In genomic region chr9:132987021-132987620, GRCh38 we compare ENCODE assay signal across 28 cellular contexts. TPM values are rescaled to one million over a fixed set of nuclear protein-coding genes. Genes with fewer than 3 reads are reported as not detected.
DNase-seq lines count a peak whose midpoint lies in the region; ATAC-seq, FAIRE-seq and TF ChIP-seq lines count a peak whose summit lies in the region.
"Had no signal": no experiment of that assay in that cellular context is flagged by ENCODE, and none has a peak within 500 bp of the region (broad histone marks: within the 10 kb centered on the region; RNA-seq: fewer than 3 reads in every experiment).

No MANE protein-coding gene starts in this region.

- peaks cover 54 to 63% of the 10 kb centered on the region in 2 donors for H3K4me1 Mint-ChIP-seq in natural killer cell
- peaks cover 23 to 43% of the 10 kb centered on the region in 2 donors for H3K4me1 Mint-ChIP-seq in natural killer cell treated with Interleukin-12 subunit alpha and Interleukin-12 subunit beta and Interleukin-15 and Interleukin-18, amount 100 ng/mL, for 72 hours (ENCODE audit: low read depth in 2 of 2)
- H3K4me1 Mint-ChIP-seq: CD4-positive, alpha-beta memory T cell had no signal

- H3K27ac Mint-ChIP-seq in natural killer cell: peak overlapping the region; percentile 45 to 75
- no peak overlapping the region for H3K27ac Mint-ChIP-seq in natural killer cell treated with Interleukin-12 subunit alpha and Interleukin-12 subunit beta and Interleukin-15 and Interleukin-18, amount 100 ng/mL, for 72 hours
- H3K27ac Mint-ChIP-seq: CD4-positive, alpha-beta memory T cell had no signal

- no peaks in the 10 kb centered on the region for H3K9me3 ChIP-seq in K562 (replicated peaks; ENCODE audit: control insufficient read depth, insufficient read depth, low read depth, low read length)

- no peak for TF ChIP-seq POLR2A in K562 (conservative IDR thresholded peaks at IDR 0.05)

- WGBS in K562 (ENCODE audit: insufficient coverage, low coverage, missing lambda C conversion rate): 65% methylated on average over 7 of the region's 16 CpGs

- peaks cover 79% of the 10 kb centered on the region for H3K36me3 ChIP-seq in K562 (ENCODE audit: control insufficient read depth, insufficient read depth, low read length)

- H3K9me3 Mint-ChIP-seq in natural killer cell: no peaks in the 10 kb centered on the region
- H3K9me3 Mint-ChIP-seq in natural killer cell treated with Interleukin-12 subunit alpha and Interleukin-12 subunit beta and Interleukin-15 and Interleukin-18, amount 100 ng/mL, for 72 hours: no peaks in the 10 kb centered on the region

- H3K27me3 ChIP-seq in K562 (ENCODE audit: control insufficient read depth in 2 of 2, insufficient read depth in 2 of 2, low read length in 2 of 2) (no peaks in the 10 kb centered on the region), foreskin keratinocyte (peaks cover 46% of the 10 kb centered on the region)

- no peaks in the 10 kb centered on the region for H3K36me3 Mint-ChIP-seq in natural killer cell
- no peaks in the 10 kb centered on the region for H3K36me3 Mint-ChIP-seq in natural killer cell treated with Interleukin-12 subunit alpha and Interleukin-12 subunit beta and Interleukin-15 and Interleukin-18, amount 100 ng/mL, for 72 hours
- H3K36me3 Mint-ChIP-seq: CD4-positive, alpha-beta memory T cell had no signal

- no peak for FAIRE-seq in K562 (lab: Jason Lieb, UNC)
- FAIRE-seq: A204.1, GM12891, H54, RCC 7860 had no signal

- no peak for TF ChIP-seq CTCF in natural killer cell (IDR thresholded peaks at IDR 0.05)
- TF ChIP-seq CTCF in K562 (IDR thresholded peaks at IDR 0.05 in 2 of 3, conservative IDR thresholded peaks at IDR 0.05 in 1 of 3; ENCODE audit: insufficient read depth in 2 of 3, low read depth in 1 of 3, low read length in 3 of 3): no peak
- TF ChIP-seq CTCF in foreskin keratinocyte (conservative IDR thresholded peaks at IDR 0.05): no peak

- H2AFZ ChIP-seq in K562 (ENCODE audit: low read depth, low read length): no peak overlapping the region

- H3K9ac ChIP-seq in K562 (ENCODE audit: insufficient read depth in 1 of 2, low read depth in 2 of 2, low read length in 2 of 2): 0 out of 4 replicates have a peak overlapping the region, but pooled peaks of 1 of the 2 experiments have one; percentile 20

- no peak overlapping the region for H3K4me3 ChIP-seq in K562
- H3K4me3 ChIP-seq: SK-N-MC had no signal

- ATAC-seq in natural killer cell: no peak
- no peak for ATAC-seq in natural killer cell treated with Interleukin-12 subunit alpha and Interleukin-12 subunit beta and Interleukin-15 and Interleukin-18, amount 100 ng/mL, for 72 hours
- ATAC-seq in K562: no peak
- peak; percentile 6 for ATAC-seq in foreskin keratinocyte
- no peak for ATAC-seq in HG03432 (IDR thresholded peaks at IDR 0.05; ENCODE audit: unreplicated experiment)
- ATAC-seq in HG03342 (IDR thresholded peaks at IDR 0.05; ENCODE audit: unreplicated experiment): no peak
- no peak for ATAC-seq in GM19455 (IDR thresholded peaks at IDR 0.05; ENCODE audit: unreplicated experiment)

- DNase-seq in natural killer cell (no peak), K562 (ENCODE audit: extremely low read depth in 1 of 4, low spot score in 3 of 4) (no peak), foreskin keratinocyte (no peak), hippocampal formation (lab: John Stamatoyannopoulos, UW) (no peak)
- DNase-seq in natural killer cell treated with Interleukin-12 subunit alpha and Interleukin-12 subunit beta and Interleukin-15 and Interleukin-18, amount 100 ng/mL, for 72 hours (ENCODE audit: low spot score): no peak
- DNase-seq: C1 segment of cervical spinal cord; CD4-positive, alpha-beta memory T cell; COR-L47; DMS53; GDM1; Kasumi-1; NCI-H1105 treated with DMSO at 0.1 percent for 48 hours; NCI-H146; NCI-H1930; NCI-H2107; NCI-H446; NCI-H524 treated with DMSO at 0.1 percent for 48 hours; NCI-H774; SIG-M5 had no signal

- H3K27me3 Mint-ChIP-seq in natural killer cell (ENCODE audit: low read depth in 2 of 2): no peaks in the 10 kb centered on the region
- H3K27me3 Mint-ChIP-seq in natural killer cell treated with Interleukin-12 subunit alpha and Interleukin-12 subunit beta and Interleukin-15 and Interleukin-18, amount 100 ng/mL, for 72 hours: no peaks in the 10 kb centered on the region

- intact Hi-C loops in natural killer cell (cut with micrococcal nuclease) (no loop called here), K562 (cut with micrococcal nuclease) (no loop called here)

- H3K4me2 ChIP-seq in K562 (ENCODE audit: insufficient read depth, low read length): no peak overlapping the region

- H3K9me1 ChIP-seq in K562 (ENCODE audit: control insufficient read depth, insufficient read depth, low read length): peaks cover 4% of the 10 kb centered on the region

- no peaks in the 10 kb centered on the region for H4K20me1 ChIP-seq in K562 (replicated peaks; ENCODE audit: control insufficient read depth, insufficient read depth, low read length)

- H3K27ac ChIP-seq in K562 (ENCODE audit: extremely low read depth, low read depth, low read length): no peak overlapping the region
- H3K27ac ChIP-seq in foreskin keratinocyte: no peak overlapping the region
- H3K27ac ChIP-seq: SK-N-MC had no signal

- no peak for TF ChIP-seq RAD21 in K562 (CRISPR knock-in tag; conservative IDR thresholded peaks at IDR 0.05 in 1 of 2, IDR thresholded peaks at IDR 0.05 in 1 of 2)

- no peak for TF ChIP-seq EP300 in K562 (IDR thresholded peaks at IDR 0.05; ENCODE audit: low read length)

- no peak overlapping the region for H3K4me3 Mint-ChIP-seq in natural killer cell
- no peak overlapping the region for H3K4me3 Mint-ChIP-seq in natural killer cell treated with Interleukin-12 subunit alpha and Interleukin-12 subunit beta and Interleukin-15 and Interleukin-18, amount 100 ng/mL, for 72 hours
- H3K4me3 Mint-ChIP-seq: CD4-positive, alpha-beta memory T cell had no signal

- in situ Hi-C loops in K562 (cut with MboI): no loop called here

- no TSS peak for BruUV-seq in K562 (replicated peaks; lab: Mats Ljungman, UMichigan)

- peaks cover 53% of the 10 kb centered on the region for H3K79me2 ChIP-seq in K562 (ENCODE audit: control insufficient read depth, insufficient read depth, low read length)

- peaks cover 42 to 82% of the 10 kb centered on the region in 2 experiments for H3K4me1 ChIP-seq in K562 (replicated peaks in 1 of 2; ENCODE audit: control insufficient read depth in 2 of 2, insufficient read depth in 2 of 2, low read length in 2 of 2)
- no peaks in the 10 kb centered on the region for H3K4me1 ChIP-seq in foreskin keratinocyte

- CTCF ChIA-PET in K562 (lab: Yijun Ruan, JAX; ENCODE audit: low intra/inter-chr PET ratio): no interaction called here

- POLR2A ChIA-PET in K562 (lab: Yijun Ruan, JAX): no interaction called here

RNA-seq across cellular contexts. Expression of gene GFI1B, which starts 8.6 kb away (rescaled TPM):
- 1 to 10 TPM in 2 of 3 donors, under 1 TPM in 1; 0.41 to 3.3 (median 2.8) TPM for total RNA-seq in natural killer cell
- total RNA-seq in natural killer cell treated with Interleukin-12 subunit alpha and Interleukin-12 subunit beta and Interleukin-15 and Interleukin-18, amount 100 ng/mL, for 72 hours: under 1 TPM in 1 of 2 donors, not detected in 1; 0.45 TPM
- total RNA-seq in K562 (2011; cell fraction: chromatin; rRNA removed; ENCODE audit: low replicate concordance): 11.1 and 39.0 TPM in 2 replicates
- 28.2 and 30.4 TPM in 2 replicates for total RNA-seq in K562 (2011; cell fraction: nucleolus; rRNA removed)
- total RNA-seq in K562 (2011; cell fraction: nucleoplasm; rRNA removed): 20.0 and 26.4 TPM in 2 replicates
- total RNA-seq in K562 (2014; rRNA removed): 40.3 and 62.9 TPM in 2 replicates
- 17.5 and 20.1 TPM in 2 replicates for total RNA-seq in K562 (2014; rRNA removed; fragmentation: Illumina TruSeq; extraction: Trizol)
- total RNA-seq in K562 (2015; rRNA removed; fragmentation: Illumina TruSeq; extraction: Trizol): 34.5 and 34.6 TPM in 2 replicates
- total RNA-seq in K562 (2021): 73.4 and 75.7 TPM in 2 replicates
- 34.4 and 57.7 TPM in 2 replicates for polyA plus RNA-seq in K562 (2011; rRNA removed)
- 53.6 and 133 TPM in 2 replicates for polyA plus RNA-seq in K562 (2011; cell fraction: cytosol; rRNA removed)
- 64.3 and 118 TPM in 2 replicates for polyA plus RNA-seq in K562 (2011; cell fraction: nucleus; rRNA removed)
- polyA plus RNA-seq in K562 (2012): 64.2 and 77.5 TPM in 2 replicates
- 51.8 and 73.3 TPM in 2 replicates for polyA plus RNA-seq in K562 (2014; fragmentation: Illumina TruSeq; extraction: Trizol)
- polyA plus RNA-seq in K562 (2014; fragmentation: Nextera tagmentation; extraction: Ambion mirVana): 10 to 100 TPM in 1 of 2 experiments, 1 to 10 TPM in 1; 8.0 to 19.1 TPM
- polyA plus RNA-seq in K562 (2014; rRNA removed): 47.2 and 50.1 TPM in 2 replicates
- 16.7 and 22.0 TPM in 2 replicates for polyA minus RNA-seq in K562 (2011; rRNA and poly(A)+ RNA removed)
- 47.9 and 57.4 TPM in 2 replicates for polyA minus RNA-seq in K562 (2011; cell fraction: cytosol; rRNA and poly(A)+ RNA removed)
- 20.3 and 22.1 TPM in 2 replicates for polyA minus RNA-seq in K562 (2011; cell fraction: nucleus; rRNA and poly(A)+ RNA removed)
- not detected in 2 replicates for total RNA-seq in foreskin keratinocyte
- not detected in 2 replicates for polyA plus RNA-seq in foreskin keratinocyte
- total RNA-seq: CD4-positive, alpha-beta memory T cell; MCF 10A had no signal
- polyA plus RNA-seq: CD4-positive, alpha-beta memory T cell had no signal

RNA-seq across cellular contexts. Expression of gene TSC1, which starts 42.7 kb away (rescaled TPM):
- total RNA-seq in natural killer cell (10 to 100 TPM; 58.0 to 73.5 (median 63.3) TPM), K562 (2014; rRNA removed) (6.9 and 12.8 TPM in 2 replicates), K562 (2014; rRNA removed; fragmentation: Illumina TruSeq; extraction: Trizol) (17.6 and 18.6 TPM in 2 replicates), K562 (2015; rRNA removed; fragmentation: Illumina TruSeq; extraction: Trizol) (19.8 and 20.5 TPM in 2 replicates), K562 (2021) (21.1 and 22.8 TPM in 2 replicates), foreskin keratinocyte (20.9 and 22.7 TPM in 2 replicates)
- total RNA-seq in natural killer cell treated with Interleukin-12 subunit alpha and Interleukin-12 subunit beta and Interleukin-15 and Interleukin-18, amount 100 ng/mL, for 72 hours: 10 to 100 TPM; 37.8 to 45.7 TPM
- 176 and 239 TPM in 2 replicates for total RNA-seq in K562 (2011; cell fraction: chromatin; rRNA removed; ENCODE audit: low replicate concordance)
- 81.0 and 95.1 TPM in 2 replicates for total RNA-seq in K562 (2011; cell fraction: nucleolus; rRNA removed)
- 122 and 132 TPM in 2 replicates for total RNA-seq in K562 (2011; cell fraction: nucleoplasm; rRNA removed)
- polyA plus RNA-seq in K562 (2011; rRNA removed) (37.6 and 40.1 TPM in 2 replicates), K562 (2014; fragmentation: Illumina TruSeq; extraction: Trizol) (16.9 and 19.4 TPM in 2 replicates), K562 (2014; fragmentation: Nextera tagmentation; extraction: Ambion mirVana) (10 to 100 TPM in 1 of 2 experiments, 1 to 10 TPM in 1; 8.0 to 10.6 TPM), K562 (2014; rRNA removed) (9.7 and 11.5 TPM in 2 replicates), foreskin keratinocyte (6.7 and 6.9 TPM in 2 replicates)
- polyA plus RNA-seq in K562 (2011; cell fraction: cytosol; rRNA removed): 21.4 and 26.3 TPM in 2 replicates
- 149 and 159 TPM in 2 replicates for polyA plus RNA-seq in K562 (2011; cell fraction: nucleus; rRNA removed)
- polyA plus RNA-seq in K562 (2012): 15.2 and 16.8 TPM in 2 replicates
- 75.4 and 94.9 TPM in 2 replicates for polyA minus RNA-seq in K562 (2011; rRNA and poly(A)+ RNA removed)
- 14.1 and 20.7 TPM in 2 replicates for polyA minus RNA-seq in K562 (2011; cell fraction: cytosol; rRNA and poly(A)+ RNA removed)
- polyA minus RNA-seq in K562 (2011; cell fraction: nucleus; rRNA and poly(A)+ RNA removed): 59.4 and 126 TPM in 2 replicates

RNA-seq across cellular contexts. Expression of gene GTF3C5, which starts 43.7 kb away (rescaled TPM):
- total RNA-seq in natural killer cell: 10 to 100 TPM; 52.6 to 69.2 (median 60.4) TPM
- 10 to 100 TPM; 69.2 to 81.4 TPM for total RNA-seq in natural killer cell treated with Interleukin-12 subunit alpha and Interleukin-12 subunit beta and Interleukin-15 and Interleukin-18, amount 100 ng/mL, for 72 hours
- total RNA-seq in K562 (2011; cell fraction: chromatin; rRNA removed; ENCODE audit: low replicate concordance): 66.1 and 166 TPM in 2 replicates
- 99.4 and 113 TPM in 2 replicates for total RNA-seq in K562 (2011; cell fraction: nucleolus; rRNA removed)
- total RNA-seq in K562 (2011; cell fraction: nucleoplasm; rRNA removed): 67.0 and 84.1 TPM in 2 replicates
- 118 and 134 TPM in 2 replicates for total RNA-seq in K562 (2014; rRNA removed)
- 43.2 and 58.5 TPM in 2 replicates for total RNA-seq in K562 (2014; rRNA removed; fragmentation: Illumina TruSeq; extraction: Trizol)
- total RNA-seq in K562 (2015; rRNA removed; fragmentation: Illumina TruSeq; extraction: Trizol): 80.7 and 83.7 TPM in 2 replicates
- total RNA-seq in K562 (2021): 106 and 110 TPM in 2 replicates
- polyA plus RNA-seq in K562 (2011; rRNA removed): 80.2 TPM in 2 replicates
- 88.7 and 143 TPM in 2 replicates for polyA plus RNA-seq in K562 (2011; cell fraction: cytosol; rRNA removed)
- 254 and 348 TPM in 2 replicates for polyA plus RNA-seq in K562 (2011; cell fraction: nucleus; rRNA removed)
- polyA plus RNA-seq in K562 (2012): 75.0 and 82.6 TPM in 2 replicates
- 105 and 107 TPM in 2 replicates for polyA plus RNA-seq in K562 (2014; fragmentation: Illumina TruSeq; extraction: Trizol)
- polyA plus RNA-seq in K562 (2014; fragmentation: Nextera tagmentation; extraction: Ambion mirVana): 1 to 10 TPM; 3.8 to 8.4 TPM
- polyA plus RNA-seq in K562 (2014; rRNA removed): 95.1 and 107 TPM in 2 replicates
- polyA minus RNA-seq in K562 (2011; rRNA and poly(A)+ RNA removed): 52.2 and 85.8 TPM in 2 replicates
- polyA minus RNA-seq in K562 (2011; cell fraction: cytosol; rRNA and poly(A)+ RNA removed): 57.6 and 64.2 TPM in 2 replicates
- polyA minus RNA-seq in K562 (2011; cell fraction: nucleus; rRNA and poly(A)+ RNA removed): 59.4 and 67.3 TPM in 2 replicates
- 61.0 and 66.3 TPM in 2 replicates for total RNA-seq in foreskin keratinocyte
- polyA plus RNA-seq in foreskin keratinocyte: 59.5 and 66.5 TPM in 2 replicates

Comparison
In these comparisons a context has a peak if more than half of its experiments do, and no peak if none do; other contexts are left out.
1. H3K27ac Mint-ChIP-seq: peak in natural killer cell (2 of 2); none in natural killer cell treated with Interleukin-12 subunit alpha and Interleukin-12 subunit beta and Interleukin-15 and Interleukin-18, amount 100 ng/mL, for 72 hours (0 of 2).